Comparison of ENCODE assay signal across 8 cellular contexts in genomic region chr7:101940830-101941229, GRCh38.
DNase-seq lines count a peak whose midpoint lies in the region; ATAC-seq and TF ChIP-seq lines count a peak whose summit lies in the region.

No MANE protein-coding gene starts in this region.

- H3K4me3 ChIP-seq in esophagus muscularis mucosa: no peak overlapping the region

- peaks cover 4 to 13% (median 6%) of the 10 kb centered on the region in 3 donors for H3K4me1 Mint-ChIP-seq in T-cell

- H3K4me3 Mint-ChIP-seq in T-cell: no peak overlapping the region

- ATAC-seq in GM18519 (IDR thresholded peaks at IDR 0.05; ENCODE audit: low FRiP score, unreplicated experiment) (no peak), T-cell (replicated peaks in 1 of 4) (no peak)

- no peak for TF ChIP-seq POLR2A in esophagus muscularis mucosa (IDR thresholded peaks at IDR 0.05; ENCODE audit: low read depth)

- H3K36me3 ChIP-seq in ES-I3 (ENCODE audit: insufficient read depth, low read length) (no peaks in the 10 kb centered on the region), esophagus muscularis mucosa (no peaks in the 10 kb centered on the region)

- no peaks in the 10 kb centered on the region for H3K27me3 Mint-ChIP-seq in T-cell

- peak; percentile 85 for DNase-seq in NCI-H526 treated with DMSO at 0.1 percent for 48 hours (lab: John Stamatoyannopoulos, UW)
- no peak for DNase-seq in esophagus muscularis mucosa (ENCODE audit: extremely low spot score)
- DNase-seq in posterior vena cava (ENCODE audit: low spot score): peak; percentile 57
- no peak for DNase-seq in ureter (ENCODE audit: low spot score)
- no peak for DNase-seq in T-cell
- no peak for DNase-seq in activated effector memory CD4-positive, alpha-beta T cell treated with anti-CD3 and anti-CD28 coated beads, Interleukin-2, amount 50 U/mL, for 16 hours

- POLR2A ChIA-PET in T-cell (lab: Charles Lee): no interaction called here

- no peak overlapping the region for H3K27ac Mint-ChIP-seq in T-cell

- CTCF ChIA-PET in T-cell (lab: Charles Lee): interaction anchor here in 1 of 2 donors (0.7 kb wide), 1 partner anchor 658 kb away, joined by 3 read pairs; no protein-coding TSS in a partner anchor

- H3K9me3 ChIP-seq in ES-I3 (ENCODE audit: control insufficient read depth, insufficient read depth, low read length) (0 out of 2 replicates have a peak, but pooled peaks cover 2% of the 10 kb centered on the region), esophagus muscularis mucosa (no peaks in the 10 kb centered on the region)

- H3K9me3 Mint-ChIP-seq in T-cell: no peaks in the 10 kb centered on the region

- no peak for TF ChIP-seq EP300 in esophagus muscularis mucosa (IDR thresholded peaks at IDR 0.05)

- H3K27me3 ChIP-seq in esophagus muscularis mucosa: no peaks in the 10 kb centered on the region

- peak overlapping the region; percentile 82 to 92 (median 90) for H3K27ac ChIP-seq in esophagus muscularis mucosa (replicated peaks in 1 of 4)

- peak overlapping the region; percentile 19; the same call in 1 of the 2 replicates for H3K9ac ChIP-seq in ES-I3 (ENCODE audit: low read depth, low read length)

- H3K4me1 ChIP-seq in ES-I3 (ENCODE audit: insufficient read depth, low read length) (peaks cover 33% of the 10 kb centered on the region), esophagus muscularis mucosa (peaks cover 75 to 89% (median 86%) of the 10 kb centered on the region in 4 donors)

- TF ChIP-seq CTCF in esophagus muscularis mucosa (IDR thresholded peaks at IDR 0.05): no peak

- 59% methylated on average over 9 of the region's 9 CpGs for WGBS in esophagus muscularis mucosa

- intact Hi-C loops in esophagus muscularis mucosa (cut with DNase I) (no loop called here), posterior vena cava (cut with DNase I) (no loop called here)

- H3K36me3 Mint-ChIP-seq in T-cell: peaks cover 3% of the 10 kb centered on the region

Comparison
In these comparisons a context has a peak if more than half of its experiments do, and no peak if none do; other contexts are left out.
1. DNase-seq: peak in NCI-H526 treated with DMSO at 0.1 percent for 48 hours (single experiment) and posterior vena cava (single experiment); none in esophagus muscularis mucosa (single experiment), ureter (single experiment), T-cell (0 of 34) and activated effector memory CD4-positive, alpha-beta T cell treated with anti-CD3 and anti-CD28 coated beads, Interleukin-2, amount 50 U/mL, for 16 hours (single experiment).